Comparison of ENCODE assay signal across 17 cellular contexts in the genomic region with DNA sequence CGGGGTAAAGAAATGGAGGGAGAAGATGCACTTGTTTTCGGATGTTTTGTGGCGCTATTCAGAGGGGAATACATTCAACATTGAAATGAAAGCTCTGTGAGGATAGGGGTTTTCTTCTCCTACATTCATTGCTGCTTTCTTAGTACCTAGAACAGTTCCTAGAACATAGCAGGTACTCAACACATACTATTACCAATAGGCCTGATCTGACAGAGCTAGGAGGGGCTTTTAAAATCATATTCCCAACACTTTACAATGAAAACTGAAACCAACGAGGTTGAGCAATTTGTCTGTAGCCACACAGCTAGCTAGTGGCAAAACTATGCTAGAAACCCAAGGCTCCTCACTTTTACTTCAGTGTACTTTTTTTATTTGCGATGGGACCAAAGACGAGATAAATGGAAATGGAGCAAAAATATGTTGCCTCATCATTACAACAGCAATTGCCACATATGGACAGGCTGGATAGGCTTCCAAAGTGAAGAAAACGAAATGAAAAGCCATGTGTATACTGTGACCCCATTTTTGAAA. TPM values are rescaled to one million over a fixed set of nuclear protein-coding genes. Genes with fewer than 3 reads are reported as not detected.
DNase-seq lines count a peak whose midpoint lies in the region; ATAC-seq lines count a peak whose summit lies in the region.
"Had no signal": no experiment of that assay in that cellular context is flagged by ENCODE, and none has a peak within 500 bp of the region (broad histone marks: within the 10 kb centered on the region; RNA-seq: fewer than 3 reads in every experiment).

No MANE protein-coding gene starts in this region.

- ATAC-seq in stimulated activated naive CD8-positive, alpha-beta T cell treated with anti-CD3 and anti-CD28 coated beads, Interleukin-15, Interleukin-2, amounts not matched to agents 100 U/mL and 50 U/mL, for 24 hours: no peak
- no peak for ATAC-seq in GM21528 (IDR thresholded peaks at IDR 0.05; ENCODE audit: low FRiP score, unreplicated experiment)
- ATAC-seq: HCT116 had no signal

- no peaks in the 10 kb centered on the region for H3K9me3 Mint-ChIP-seq in stimulated activated naive CD8-positive, alpha-beta T cell treated with anti-CD3 and anti-CD28 coated beads, Interleukin-15, Interleukin-2, amounts not matched to agents 100 ng/mL and 50 ng/mL, for 24 hours
- H3K9me3 Mint-ChIP-seq in activated T-helper 1 cell treated with anti-CD3 and anti-CD28 coated beads, Interleukin-12 subunit alpha, Interleukin-12 subunit beta, Interleukin-2, Interleukin-4 antibody, amounts not matched to agents 30 ng/mL and 10 ng/mL and 1 ng/mL, durations not matched to agents 14 hours and 24 hours and 36 hours: no peaks in the 10 kb centered on the region
- H3K9me3 Mint-ChIP-seq: IgD-negative memory B cell had no signal

- intact Hi-C loops in activated T-helper 1 cell treated with anti-CD3 and anti-CD28 coated beads, Interleukin-12 subunit alpha, Interleukin-12 subunit beta, Interleukin-2, Interleukin-4 antibody, amounts not matched to agents 30 ng/mL and 10 ng/mL and 1 ng/mL, durations not matched to agents 14 hours and 24 hours and 36 hours (cut with micrococcal nuclease): loop anchor here (5.0 to 10.0 kb wide), 5 partner anchors 96 to 582 kb away; no protein-coding TSS in a partner anchor

- no peaks in the 10 kb centered on the region for H3K27me3 Mint-ChIP-seq in stimulated activated naive CD8-positive, alpha-beta T cell treated with anti-CD3 and anti-CD28 coated beads, Interleukin-15, Interleukin-2, amounts not matched to agents 100 ng/mL and 50 ng/mL, for 24 hours
- no peaks in the 10 kb centered on the region for H3K27me3 Mint-ChIP-seq in activated T-helper 1 cell treated with anti-CD3 and anti-CD28 coated beads, Interleukin-12 subunit alpha, Interleukin-12 subunit beta, Interleukin-2, Interleukin-4 antibody, amounts not matched to agents 30 ng/mL and 10 ng/mL and 1 ng/mL, durations not matched to agents 14 hours and 24 hours and 36 hours (ENCODE audit: insufficient read depth)
- H3K27me3 Mint-ChIP-seq: IgD-negative memory B cell had no signal

- no peak for DNase-seq in stimulated activated naive CD8-positive, alpha-beta T cell treated with anti-CD3 and anti-CD28 coated beads, Interleukin-15, Interleukin-2, amounts not matched to agents 100 U/mL and 50 U/mL, for 24 hours
- DNase-seq in activated T-helper 1 cell treated with anti-CD3 and anti-CD28 coated beads, Interleukin-12 subunit alpha, Interleukin-12 subunit beta, Interleukin-2, Interleukin-4 antibody, amounts not matched to agents 30 ng/mL and 10 ng/mL and 1 ng/mL, durations not matched to agents 14 hours and 24 hours and 36 hours (ENCODE audit: low spot score): no peak
- DNase-seq in iris pigment epithelial cell (ENCODE audit: low read depth) (peak; percentile 18), DMS153 (lab: John Stamatoyannopoulos, UW) (no peak), HK-2 (ENCODE audit: unreplicated experiment) (no peak), activated T-cell treated with anti-CD3 and anti-CD28 coated beads for 4 hours (no peak)
- DNase-seq: ACHN, COR-L47, GM23248, NCI-H1417, NCI-H1930, NCI-H774 had no signal

- no peak overlapping the region for H3K4me3 Mint-ChIP-seq in stimulated activated naive CD8-positive, alpha-beta T cell treated with anti-CD3 and anti-CD28 coated beads, Interleukin-15, Interleukin-2, amounts not matched to agents 100 ng/mL and 50 ng/mL, for 24 hours
- H3K4me3 Mint-ChIP-seq in activated T-helper 1 cell treated with anti-CD3 and anti-CD28 coated beads, Interleukin-12 subunit alpha, Interleukin-12 subunit beta, Interleukin-2, Interleukin-4 antibody, amounts not matched to agents 30 ng/mL and 10 ng/mL and 1 ng/mL, durations not matched to agents 14 hours and 24 hours and 36 hours: peak overlapping the region; percentile 34
- H3K4me3 Mint-ChIP-seq: IgD-negative memory B cell had no signal

- no peaks in the 10 kb centered on the region for H3K36me3 Mint-ChIP-seq in stimulated activated naive CD8-positive, alpha-beta T cell treated with anti-CD3 and anti-CD28 coated beads, Interleukin-15, Interleukin-2, amounts not matched to agents 100 ng/mL and 50 ng/mL, for 24 hours (ENCODE audit: low read depth)
- H3K36me3 Mint-ChIP-seq in activated T-helper 1 cell treated with anti-CD3 and anti-CD28 coated beads, Interleukin-12 subunit alpha, Interleukin-12 subunit beta, Interleukin-2, Interleukin-4 antibody, amounts not matched to agents 30 ng/mL and 10 ng/mL and 1 ng/mL, durations not matched to agents 14 hours and 24 hours and 36 hours (ENCODE audit: low read depth): no peaks in the 10 kb centered on the region
- H3K36me3 Mint-ChIP-seq: IgD-negative memory B cell had no signal

- peak overlapping the region; percentile 0 for H3K27ac Mint-ChIP-seq in stimulated activated naive CD8-positive, alpha-beta T cell treated with anti-CD3 and anti-CD28 coated beads, Interleukin-15, Interleukin-2, amounts not matched to agents 100 ng/mL and 50 ng/mL, for 24 hours
- H3K27ac Mint-ChIP-seq in activated T-helper 1 cell treated with anti-CD3 and anti-CD28 coated beads, Interleukin-12 subunit alpha, Interleukin-12 subunit beta, Interleukin-2, Interleukin-4 antibody, amounts not matched to agents 30 ng/mL and 10 ng/mL and 1 ng/mL, durations not matched to agents 14 hours and 24 hours and 36 hours: peak overlapping the region; percentile 57
- H3K27ac Mint-ChIP-seq: IgD-negative memory B cell had no signal

- H3K4me1 Mint-ChIP-seq in stimulated activated naive CD8-positive, alpha-beta T cell treated with anti-CD3 and anti-CD28 coated beads, Interleukin-15, Interleukin-2, amounts not matched to agents 100 ng/mL and 50 ng/mL, for 24 hours (ENCODE audit: low read depth): peaks cover 52% of the 10 kb centered on the region
- H3K4me1 Mint-ChIP-seq in activated T-helper 1 cell treated with anti-CD3 and anti-CD28 coated beads, Interleukin-12 subunit alpha, Interleukin-12 subunit beta, Interleukin-2, Interleukin-4 antibody, amounts not matched to agents 30 ng/mL and 10 ng/mL and 1 ng/mL, durations not matched to agents 14 hours and 24 hours and 36 hours (ENCODE audit: low read depth): peaks cover 45% of the 10 kb centered on the region
- H3K4me1 Mint-ChIP-seq: IgD-negative memory B cell had no signal

RNA-seq across cellular contexts. Expression of a gene that starts 23.1 kb away (rescaled TPM):
- total RNA-seq in activated T-helper 1 cell treated with anti-CD3 and anti-CD28 coated beads, Interleukin-12 subunit alpha, Interleukin-12 subunit beta, Interleukin-2, Interleukin-4 antibody, amounts not matched to agents 30 ng/mL and 10 ng/mL and 1 ng/mL, durations not matched to agents 14 hours and 24 hours and 36 hours: 3.4 TPM in 2 replicates
- total RNA-seq: GM23248, NCI-H460 had no signal

RNA-seq across cellular contexts. Expression of a gene that starts 50.9 kb away (rescaled TPM):
- total RNA-seq in activated T-helper 1 cell treated with anti-CD3 and anti-CD28 coated beads, Interleukin-12 subunit alpha, Interleukin-12 subunit beta, Interleukin-2, Interleukin-4 antibody, amounts not matched to agents 30 ng/mL and 10 ng/mL and 1 ng/mL, durations not matched to agents 14 hours and 24 hours and 36 hours: 6.9 and 8.1 TPM in 2 replicates
- total RNA-seq: GM23248, NCI-H460 had no signal

RNA-seq across cellular contexts. Expression of a gene that starts 55.7 kb away (rescaled TPM):
- total RNA-seq in activated T-helper 1 cell treated with anti-CD3 and anti-CD28 coated beads, Interleukin-12 subunit alpha, Interleukin-12 subunit beta, Interleukin-2, Interleukin-4 antibody, amounts not matched to agents 30 ng/mL and 10 ng/mL and 1 ng/mL, durations not matched to agents 14 hours and 24 hours and 36 hours: 26.8 and 29.9 TPM in 2 replicates
